22 cellular contexts compared by ENCODE assay signal in the genomic region with DNA sequence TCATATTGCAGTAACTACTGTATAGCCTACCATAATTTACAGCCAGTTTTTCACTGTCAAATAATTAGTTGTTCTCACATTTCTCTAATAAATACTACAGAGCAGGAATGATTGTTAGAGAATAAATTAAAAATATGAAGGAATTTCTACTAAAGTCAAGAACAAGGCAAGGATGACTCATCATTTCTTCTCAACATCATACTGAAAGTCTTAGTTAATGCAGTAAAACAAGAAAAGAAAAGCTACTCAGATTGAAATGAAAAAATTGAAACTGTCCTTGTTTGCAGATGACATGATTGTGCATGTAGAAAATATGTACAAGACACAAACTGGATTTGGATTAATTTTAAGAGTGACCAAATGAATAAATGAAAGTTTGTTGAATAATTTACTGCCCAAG.
DNase-seq lines count a peak whose midpoint lies in the region; ATAC-seq, FAIRE-seq and TF ChIP-seq lines count a peak whose summit lies in the region.
"Had no signal": no experiment of that assay in that cellular context is flagged by ENCODE, and none has a peak within 500 bp of the region (broad histone marks: within the 10 kb centered on the region; RNA-seq: fewer than 3 reads in every experiment).

No MANE protein-coding gene starts in this region.

- DNase-seq in RKO (ENCODE audit: low spot score) (peak; percentile 4), bronchial epithelial cell (ENCODE audit: low read depth) (peak; percentile 39), renal cortical epithelial cell (ENCODE audit: low read depth) (peak; percentile 54), H7 (no peak), RWPE1 (ENCODE audit: low spot score) (no peak)
- DNase-seq in naive thymus-derived CD8-positive, alpha-beta T cell, result no peak
- DNase-seq: ACHN; BE2C; C1 segment of cervical spinal cord; CD4-positive, CD25-positive, alpha-beta regulatory T cell; CD8-positive, alpha-beta memory T cell; COR-L47; DMS 273 treated with DMSO at 0.1 percent for 48 hours; DMS53; DND-41; EL; GM23248; HCEC 1CT had no signal

- POLR2A ChIA-PET in naive thymus-derived CD8-positive, alpha-beta T cell (lab: Charles Lee), result no interaction called here
- POLR2A ChIA-PET in RWPE1 (lab: Yijun Ruan, JAX; ENCODE audit: low non-redundant PET), result no interaction called here

- H3K36me3 ChIP-seq in bronchial epithelial cell (ENCODE audit: control insufficient read depth, insufficient read depth, low read length) (no peaks in the 10 kb centered on the region), H7 (replicated peaks; ENCODE audit: control insufficient read depth, insufficient read depth, low read length) (no peaks in the 10 kb centered on the region)
- H3K36me3 ChIP-seq: BE2C had no signal

- CTCF ChIA-PET in RWPE1 (lab: Yijun Ruan, JAX), result interaction anchor here (0.7 kb wide), 1 partner anchor 132 kb away, joined by 3 read pairs; no protein-coding TSS in a partner anchor

- FAIRE-seq in bronchial epithelial cell (lab: Jason Lieb, UNC), result no peak
- FAIRE-seq: GM12878 had no signal

- H3K4me3 ChIP-seq in bronchial epithelial cell (ENCODE audit: low read depth, low read length) (no peak overlapping the region), H7 (ENCODE audit: insufficient read depth, low read depth, low read length) (no peak overlapping the region)
- H3K4me3 ChIP-seq: GM12878, GM23248 had no signal

- no peaks in the 10 kb centered on the region for H3K4me1 Mint-ChIP-seq in naive thymus-derived CD8-positive, alpha-beta T cell
- H3K4me1 Mint-ChIP-seq: CD4-positive, CD25-positive, alpha-beta regulatory T cell; CD8-positive, alpha-beta memory T cell; IgD-negative memory B cell had no signal

- no peaks in the 10 kb centered on the region for H3K36me3 Mint-ChIP-seq in naive thymus-derived CD8-positive, alpha-beta T cell
- H3K36me3 Mint-ChIP-seq: CD4-positive, CD25-positive, alpha-beta regulatory T cell had no signal

- no peak overlapping the region for H3K4me3 Mint-ChIP-seq in naive thymus-derived CD8-positive, alpha-beta T cell
- H3K4me3 Mint-ChIP-seq: CD4-positive, CD25-positive, alpha-beta regulatory T cell; CD8-positive, alpha-beta memory T cell; IgD-negative memory B cell had no signal

- no peak overlapping the region for H3K27ac ChIP-seq in RWPE1
- H3K27ac ChIP-seq: GM23248, HL-60 had no signal

- H3K27ac Mint-ChIP-seq in naive thymus-derived CD8-positive, alpha-beta T cell, result no peak overlapping the region
- H3K27ac Mint-ChIP-seq: CD4-positive, CD25-positive, alpha-beta regulatory T cell; CD8-positive, alpha-beta memory T cell; IgD-negative memory B cell had no signal

- TF ChIP-seq CTCF in bronchial epithelial cell (IDR thresholded peaks at IDR 0.05; ENCODE audit: insufficient read depth, low read length, severe bottlenecking) (no peak), RWPE1 (conservative IDR thresholded peaks at IDR 0.05; ENCODE audit: low read depth) (no peak)

- ATAC-seq in HG02610 (IDR thresholded peaks at IDR 0.05; ENCODE audit: unreplicated experiment), result peak; percentile 68
- ATAC-seq in naive thymus-derived CD8-positive, alpha-beta T cell, result no peak
- ATAC-seq: GM12878 had no signal

- peaks cover 0 to 12% (median 4%) of the 10 kb centered on the region in 9 donors for H3K9me3 Mint-ChIP-seq in naive thymus-derived CD8-positive, alpha-beta T cell

- no peaks in the 10 kb centered on the region for H3K27me3 Mint-ChIP-seq in naive thymus-derived CD8-positive, alpha-beta T cell
- H3K27me3 Mint-ChIP-seq: CD4-positive, CD25-positive, alpha-beta regulatory T cell; CD8-positive, alpha-beta memory T cell; IgD-negative memory B cell had no signal

- no peaks in the 10 kb centered on the region for H3K27me3 ChIP-seq in bronchial epithelial cell (ENCODE audit: control insufficient read depth, insufficient read depth, low read length)
- H3K27me3 ChIP-seq in H7 (ENCODE audit: control insufficient read depth, insufficient read depth, low read length), result no peaks in the 10 kb centered on the region
- H3K27me3 ChIP-seq: BE2C had no signal

Comparison
In these comparisons a context has a peak if more than half of its experiments do, and no peak if none do; other contexts are left out.
1. DNase-seq: peak in RKO (single experiment), bronchial epithelial cell (single experiment) and renal cortical epithelial cell (single experiment); none in H7 (single experiment), naive thymus-derived CD8-positive, alpha-beta T cell (0 of 10) and RWPE1 (single experiment).